ENCODE assay signal across 18 cellular contexts in the genomic region with DNA sequence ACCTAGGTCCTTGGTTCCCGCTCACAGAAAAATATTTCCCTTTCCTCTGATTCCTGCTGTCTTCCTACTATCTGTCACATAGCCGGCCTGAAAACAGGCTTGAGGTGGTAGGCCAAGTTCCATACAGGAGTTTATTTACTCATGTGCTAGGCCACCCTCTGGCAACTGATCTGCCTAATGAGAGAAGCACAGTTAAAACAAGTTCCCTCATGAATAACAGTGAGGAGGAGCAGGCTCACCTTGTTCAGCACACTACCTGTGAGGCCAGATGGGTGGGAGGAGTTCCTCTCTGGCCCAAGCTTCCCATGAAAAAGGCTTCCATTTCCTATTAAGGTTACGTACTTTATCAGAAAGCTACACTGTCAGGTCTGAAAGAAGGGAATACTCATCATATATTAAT.
"Had no signal": no experiment of that assay in that cellular context is flagged by ENCODE, and none has a peak within 500 bp of the region (broad histone marks: within the 10 kb centered on the region; RNA-seq: fewer than 3 reads in every experiment).

No MANE protein-coding gene starts in this region.

- H3K4me3 ChIP-seq: adrenal gland, left lung, tibial nerve had no signal

- H3K27ac ChIP-seq: adrenal gland, left lung, tibial nerve had no signal

- H3K9me3 ChIP-seq: adrenal gland, left lung had no signal

- H3K4me3 Mint-ChIP-seq: activated B cell treated with CpG ODN at 0.5 μM for 24 hours; activated CD4-positive, alpha-beta T cell treated with anti-CD3 and anti-CD28 coated beads, Interleukin-2, amount 10 ng/mL, durations not matched to agents 24 days and 14 days; central memory CD8-positive, alpha-beta T cell; memory B cell; natural killer cell treated with Interleukin-12 subunit alpha and Interleukin-12 subunit beta and Interleukin-15 and Interleukin-18, amount 100 ng/mL, for 72 hours; stimulated activated effector memory CD8-positive, alpha-beta T cell treated with anti-CD3 and anti-CD28 coated beads, Interleukin-12 subunit alpha, Interleukin-12 subunit beta, amount 100 ng/mL, for 72 hours had no signal

- FAIRE-seq: islet of Langerhans had no signal

- DNase-seq: activated B cell treated with CpG ODN at 0.5 μM for 24 hours; activated CD4-positive, alpha-beta T cell treated with anti-CD3 and anti-CD28 coated beads, Interleukin-2, amount 10 ng/mL, durations not matched to agents 24 days and 14 days; activated naive CD4-positive, alpha-beta T cell treated with anti-CD3 and anti-CD28 coated beads, Interleukin-2, amount 50 U/mL, for 16 hours; adrenal gland; dermis blood vessel endothelial cell; foreskin melanocyte; head of caudate nucleus; left lung; occipital lobe; right cardiac atrium had no signal

- H3K36me3 Mint-ChIP-seq: memory B cell; stimulated activated effector memory CD8-positive, alpha-beta T cell treated with anti-CD3 and anti-CD28 coated beads, Interleukin-12 subunit alpha, Interleukin-12 subunit beta, amount 100 ng/mL, for 72 hours had no signal

- H3K36me3 ChIP-seq: adrenal gland, left lung, tibial nerve had no signal

- ATAC-seq: left lung; natural killer cell treated with Interleukin-12 subunit alpha and Interleukin-12 subunit beta and Interleukin-15 and Interleukin-18, amount 100 ng/mL, for 72 hours; right cardiac atrium; stimulated activated effector memory CD8-positive, alpha-beta T cell treated with anti-CD3 and anti-CD28 coated beads, Interleukin-12 subunit alpha, Interleukin-12 subunit beta, amount 100 ng/mL, for 72 hours had no signal

- H3K27me3 Mint-ChIP-seq: activated B cell treated with CpG ODN at 0.5 μM for 24 hours; central memory CD8-positive, alpha-beta T cell; memory B cell; progenitor cell of endocrine pancreas had no signal

- H3K4me1 ChIP-seq: adrenal gland, left lung, tibial nerve had no signal

- H3K27ac Mint-ChIP-seq: activated B cell treated with CpG ODN at 0.5 μM for 24 hours; activated CD4-positive, alpha-beta T cell treated with anti-CD3 and anti-CD28 coated beads, Interleukin-2, amount 10 ng/mL, durations not matched to agents 24 days and 14 days; activated T-helper 2 cell treated with anti-CD3 and anti-CD28 coated beads, Interferon-gamma antibody, Interleukin-2, Interleukin-4, amounts not matched to agents 10 μg/mL and 5 μg/mL and 100 μg/mL, durations not matched to agents 14 hours and 24 hours and 36 hours; memory B cell; natural killer cell treated with Interleukin-12 subunit alpha and Interleukin-12 subunit beta and Interleukin-15 and Interleukin-18, amount 100 ng/mL, for 72 hours; progenitor cell of endocrine pancreas; stimulated activated effector memory CD8-positive, alpha-beta T cell treated with anti-CD3 and anti-CD28 coated beads, Interleukin-12 subunit alpha, Interleukin-12 subunit beta, amount 100 ng/mL, for 72 hours had no signal

- H3K4me1 Mint-ChIP-seq: activated B cell treated with CpG ODN at 0.5 μM for 24 hours; activated CD4-positive, alpha-beta T cell treated with anti-CD3 and anti-CD28 coated beads, Interleukin-2, amount 10 ng/mL, durations not matched to agents 24 days and 14 days; central memory CD8-positive, alpha-beta T cell; memory B cell; stimulated activated effector memory CD8-positive, alpha-beta T cell treated with anti-CD3 and anti-CD28 coated beads, Interleukin-12 subunit alpha, Interleukin-12 subunit beta, amount 100 ng/mL, for 72 hours had no signal

- H3K27me3 ChIP-seq: adrenal gland, left lung, tibial nerve had no signal

- H3K9me3 Mint-ChIP-seq: activated CD4-positive, alpha-beta T cell treated with anti-CD3 and anti-CD28 coated beads, Interleukin-2, amount 10 ng/mL, durations not matched to agents 24 days and 14 days; activated T-helper 2 cell treated with anti-CD3 and anti-CD28 coated beads, Interferon-gamma antibody, Interleukin-2, Interleukin-4, amounts not matched to agents 10 μg/mL and 5 μg/mL and 100 μg/mL, durations not matched to agents 14 hours and 24 hours and 36 hours; central memory CD8-positive, alpha-beta T cell; natural killer cell treated with Interleukin-12 subunit alpha and Interleukin-12 subunit beta and Interleukin-15 and Interleukin-18, amount 100 ng/mL, for 72 hours; stimulated activated effector memory CD8-positive, alpha-beta T cell treated with anti-CD3 and anti-CD28 coated beads, Interleukin-12 subunit alpha, Interleukin-12 subunit beta, amount 100 ng/mL, for 72 hours had no signal
